ENCODE assay signal across 8 cellular contexts in the genomic region with DNA sequence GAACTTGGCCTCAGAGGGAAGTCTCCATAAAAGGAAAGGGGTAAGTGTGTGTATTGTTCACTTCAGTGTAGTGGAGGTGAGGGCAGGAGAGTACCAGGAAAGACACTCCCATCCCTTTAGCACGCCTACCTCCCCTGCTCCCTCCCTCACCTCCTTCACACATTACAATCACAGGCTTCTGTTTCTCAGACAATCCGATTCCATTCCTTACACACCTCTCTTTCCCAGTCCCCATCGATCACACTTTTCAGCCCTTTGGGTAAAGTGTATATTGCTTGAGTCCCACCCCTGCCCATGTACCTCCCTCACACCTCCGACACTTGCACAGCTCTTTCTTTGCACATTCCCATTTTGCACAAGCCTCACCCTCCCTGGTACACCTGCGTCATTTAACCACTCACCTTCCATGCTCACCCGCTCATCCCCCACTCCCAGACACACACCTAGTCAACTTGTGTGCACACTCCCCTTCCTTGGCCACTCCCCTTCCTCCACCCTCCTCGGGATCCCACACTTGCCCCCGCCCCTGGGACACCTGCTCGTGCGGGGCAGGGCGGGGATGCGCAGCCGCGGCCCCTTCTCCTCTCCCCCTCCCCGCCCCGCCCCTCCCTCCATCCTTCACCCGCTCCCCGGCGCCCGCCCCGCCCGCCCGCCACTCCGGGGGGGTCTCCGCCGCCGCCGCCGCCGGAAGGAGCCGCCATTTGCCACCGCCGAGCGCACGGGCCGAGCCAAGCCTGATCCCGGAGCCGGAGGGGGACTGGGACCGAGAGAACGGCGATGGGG. TPM values are rescaled to one million over a fixed set of nuclear protein-coding genes. Genes with fewer than 3 reads are reported as not detected.
DNase-seq lines count a peak whose midpoint lies in the region; ATAC-seq and TF ChIP-seq lines count a peak whose summit lies in the region.

TSS of gene MARCHF9 (plus strand) at position 693 of the 783 bp plus-strand sequence. CDS start 426 bp downstream, outside the sequence.

- H3K4me1 ChIP-seq in Caco-2, result peaks cover 16% of the 10 kb centered on the region; the same call in 1 of the 2 replicates
- H3K4me1 ChIP-seq in heart left ventricle, result peaks cover 0 to 54% (median 33%) of the 10 kb centered on the region in 12 donors
- peaks cover 15% of the 10 kb centered on the region for H3K4me1 ChIP-seq in rectal smooth muscle tissue (ENCODE audit: control insufficient read depth, insufficient read depth, low read length)
- peaks cover 0 to 4% of the 10 kb centered on the region in 2 donors for H3K4me1 ChIP-seq in aorta (ENCODE audit: control insufficient read depth in 1 of 2, insufficient read depth in 2 of 2, low read length in 2 of 2)

- H3K4me3 ChIP-seq in Caco-2 (ENCODE audit: low read depth, low read length) (peak within 1 kb of the TSS; percentile 67), heart left ventricle (peak within 1 kb of the TSS; percentile 64 to 97 (median 72)), rectal smooth muscle tissue (ENCODE audit: low read length) (peak within 1 kb of the TSS; percentile 73), aorta (ENCODE audit: low read length in 2 of 2) (peak within 1 kb of the TSS; percentile 87 to 89)

- POLR2A ChIA-PET in Caco-2 (lab: Charles Lee), result no interaction called here

- TF ChIP-seq CTCF in Caco-2 (IDR thresholded peaks at IDR 0.05; ENCODE audit: insufficient read depth in 1 of 2, low read depth in 1 of 2, low read length in 1 of 2, severe bottlenecking in 1 of 2, unreplicated experiment in 1 of 2), result no peak
- TF ChIP-seq CTCF in heart left ventricle (IDR thresholded peaks at IDR 0.05), result no peak

- no peak for TF ChIP-seq POLR2A in heart left ventricle (IDR thresholded peaks at IDR 0.05)

- H3K36me3 Mint-ChIP-seq in Caco-2 (ENCODE audit: insufficient read depth, unreplicated experiment), result peaks cover 38% of the 10 kb centered on the region
- H3K36me3 Mint-ChIP-seq in activated naive CD4-positive, alpha-beta T cell treated with anti-CD3 and anti-CD28 coated beads, Interleukin-2, amount 10 ng/mL, durations not matched to agents 7 days and 5 days, result peaks cover 34% of the 10 kb centered on the region

- H3K9me3 ChIP-seq in Caco-2 (no peaks in the 10 kb centered on the region), heart left ventricle (no peaks in the 10 kb centered on the region), aorta (ENCODE audit: control insufficient read depth, low read length) (no peaks in the 10 kb centered on the region)

- intact Hi-C loops in Caco-2 (cut with micrococcal nuclease; ENCODE audit: unreplicated experiment), result no loop called here
- intact Hi-C loops in heart left ventricle (cut with DNase I), result loop anchor here in 1 of 10 donors (5.0 kb wide), 1 partner anchor 62 kb away; the partner anchor contains the start of gene OS9
- intact Hi-C loops in aorta (cut with DNase I), result no loop called here

- 0 to 3% (median 1%) methylated on average over 17 to 41 of the region's 41 CpGs for WGBS in heart left ventricle, 4 donors
- 1 to 5% methylated on average over 15 to 41 of the region's 41 CpGs for WGBS in aorta, 2 donors

- ATAC-seq in GM21576 (IDR thresholded peaks at IDR 0.05; ENCODE audit: unreplicated experiment) (peak; percentile 35), heart left ventricle (peak in 1 of 4 donors; percentile 3), aorta (ENCODE audit: low FRiP score) (no peak)

- DNase-seq in Caco-2 (peak; percentile 86 to 88), M059J (ENCODE audit: low read depth) (peak; percentile 56), SK-N-DZ (ENCODE audit: low spot score) (peak; percentile 81), heart left ventricle (peak; percentile 56 to 77 (median 62)), aorta (peak; percentile 75 to 82)
- DNase-seq in activated naive CD4-positive, alpha-beta T cell treated with anti-CD3 and anti-CD28 coated beads, Interleukin-2, amount 10 ng/mL, durations not matched to agents 7 days and 5 days, result peak; percentile 94

- H3K4me1 Mint-ChIP-seq in Caco-2 (ENCODE audit: low read depth, unreplicated experiment), result peaks cover 27% of the 10 kb centered on the region
- H3K4me1 Mint-ChIP-seq in activated naive CD4-positive, alpha-beta T cell treated with anti-CD3 and anti-CD28 coated beads, Interleukin-2, amount 10 ng/mL, durations not matched to agents 7 days and 5 days, result peaks cover 70% of the 10 kb centered on the region

- H3K27me3 ChIP-seq in Caco-2 (replicated peaks; ENCODE audit: control insufficient read depth, insufficient read depth, low read length) (no peaks in the 10 kb centered on the region), heart left ventricle (no peaks in the 10 kb centered on the region), rectal smooth muscle tissue (ENCODE audit: control insufficient read depth, insufficient read depth, low read length) (no peaks in the 10 kb centered on the region), aorta (ENCODE audit: control insufficient read depth in 1 of 2, insufficient read depth in 2 of 2, low read length in 1 of 2) (no peaks in the 10 kb centered on the region)

- H3K4me3 Mint-ChIP-seq in Caco-2 (ENCODE audit: unreplicated experiment), result peak within 1 kb of the TSS; percentile 82
- peak within 1 kb of the TSS; percentile 81 for H3K4me3 Mint-ChIP-seq in activated naive CD4-positive, alpha-beta T cell treated with anti-CD3 and anti-CD28 coated beads, Interleukin-2, amount 10 ng/mL, durations not matched to agents 7 days and 5 days

- CTCF ChIA-PET in Caco-2 (lab: Charles Lee), result no interaction called here
- CTCF ChIA-PET in activated naive CD4-positive, alpha-beta T cell treated with anti-CD3 and anti-CD28 coated beads, Interleukin-2, amount 10 ng/mL, durations not matched to agents 7 days and 5 days (lab: Charles Lee), result interaction anchor here (2.4 kb wide), 1 partner anchor 145 kb away, joined by 7 read pairs; no protein-coding TSS in a partner anchor

- no peak within 1 kb of the TSS for H3K9ac ChIP-seq in rectal smooth muscle tissue (ENCODE audit: low read length)

- H3K36me3 ChIP-seq in Caco-2 (ENCODE audit: control insufficient read depth, insufficient read depth, low read length) (peaks cover 3% of the 10 kb centered on the region; the same call in 1 of the 2 replicates), heart left ventricle (peaks cover 0 to 36% (median 28%) of the 10 kb centered on the region in 9 donors), rectal smooth muscle tissue (ENCODE audit: control insufficient read depth, insufficient read depth, low read length) (peaks cover 8% of the 10 kb centered on the region), aorta (ENCODE audit: control insufficient read depth in 1 of 2, insufficient read depth in 2 of 2, low read length in 1 of 2) (peaks cover 0 to 2% of the 10 kb centered on the region in 2 donors)

- peak within 1 kb of the TSS; percentile 45 for H3K27ac Mint-ChIP-seq in Caco-2 (ENCODE audit: unreplicated experiment)
- peak within 1 kb of the TSS; percentile 81 for H3K27ac Mint-ChIP-seq in activated naive CD4-positive, alpha-beta T cell treated with anti-CD3 and anti-CD28 coated beads, Interleukin-2, amount 10 ng/mL, durations not matched to agents 7 days and 5 days

- peak within 1 kb of the TSS in 10 of 12 donors; percentile 18 to 79 (median 54) for H3K27ac ChIP-seq in heart left ventricle
- H3K27ac ChIP-seq in rectal smooth muscle tissue (ENCODE audit: low read depth, low read length), result no peak within 1 kb of the TSS
- H3K27ac ChIP-seq in aorta (ENCODE audit: low read depth in 1 of 2, low read length in 2 of 2), result no peak within 1 kb of the TSS

- no TSS peak for BruUV-seq in Caco-2 (replicated peaks; lab: Mats Ljungman, UMichigan)

- no peaks in the 10 kb centered on the region for H3K9me3 Mint-ChIP-seq in Caco-2 (ENCODE audit: unreplicated experiment)
- no peaks in the 10 kb centered on the region for H3K9me3 Mint-ChIP-seq in activated naive CD4-positive, alpha-beta T cell treated with anti-CD3 and anti-CD28 coated beads, Interleukin-2, amount 10 ng/mL, durations not matched to agents 7 days and 5 days

- H3K27me3 Mint-ChIP-seq in Caco-2 (ENCODE audit: insufficient read depth, unreplicated experiment), result no peaks in the 10 kb centered on the region
- peaks cover 4% of the 10 kb centered on the region for H3K27me3 Mint-ChIP-seq in activated naive CD4-positive, alpha-beta T cell treated with anti-CD3 and anti-CD28 coated beads, Interleukin-2, amount 10 ng/mL, durations not matched to agents 7 days and 5 days

RNA-seq across cellular contexts. Expression of gene MARCHF9, which starts in this region (rescaled TPM):
- total RNA-seq in Caco-2 (2022), result 11.0 and 12.0 TPM in 2 replicates
- total RNA-seq in M059J (2014; rRNA removed; shearing (Covaris generic)), result 6.7 and 7.9 TPM in 2 replicates
- polyA plus RNA-seq in SK-N-DZ (2014; cell fraction: cytosol; rRNA removed), result 20.5 and 26.1 TPM in 2 replicates
- polyA plus RNA-seq in SK-N-DZ (2014; cell fraction: nucleus; rRNA removed), result 28.3 and 38.3 TPM in 2 replicates
- total RNA-seq in heart left ventricle, result 10 to 100 TPM; 11.3 to 18.9 (median 13.3) TPM
- polyA plus RNA-seq in heart left ventricle, result 10 to 100 TPM; 13.6 to 15.8 TPM
- total RNA-seq in aorta, result 10 to 100 TPM; 10.8 to 17.1 TPM
- 10 to 100 TPM in 1 of 2 donors, 1 to 10 TPM in 1; 4.8 to 29.9 TPM for polyA plus RNA-seq in aorta

Comparison
In these comparisons a context has a peak if more than half of its experiments do, and no peak if none do; other contexts are left out.
1. H3K27ac ChIP-seq: peak in heart left ventricle (10 of 12); none in rectal smooth muscle tissue (single experiment) and aorta (0 of 2).
2. Peak in every context shown above with its lines, with median percentiles within 50 percentile points of each other: DNase-seq and H3K4me3 ChIP-seq.